2 cellular contexts compared by ENCODE assay signal in the genomic region with DNA sequence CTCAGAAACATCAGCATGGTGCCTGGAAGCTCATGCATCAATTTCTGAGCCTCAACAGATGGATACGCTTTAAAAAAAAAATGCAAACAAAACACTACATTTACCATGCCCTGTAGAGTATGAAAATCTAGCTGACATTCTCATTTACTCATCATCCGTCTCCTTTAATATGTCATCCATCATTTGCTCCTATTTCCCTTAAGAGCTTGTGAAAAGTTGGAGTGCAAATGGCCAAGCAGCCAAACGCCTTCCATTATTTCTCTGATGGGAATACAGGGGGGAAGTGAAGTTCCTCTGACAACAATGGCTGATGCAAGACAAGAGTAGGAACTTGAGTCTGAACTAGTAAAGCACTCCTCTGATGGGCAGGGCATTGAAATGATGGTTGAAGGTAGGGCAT.
TF ChIP-seq lines count a peak whose summit lies in the region.

No MANE protein-coding gene starts in this region.

TF ChIP-seq in A549, 52 proteins besides CTCF, POLR2A, EP300 and RAD21 (continued from another document):
- TF ChIP-seq, protein P1, sequence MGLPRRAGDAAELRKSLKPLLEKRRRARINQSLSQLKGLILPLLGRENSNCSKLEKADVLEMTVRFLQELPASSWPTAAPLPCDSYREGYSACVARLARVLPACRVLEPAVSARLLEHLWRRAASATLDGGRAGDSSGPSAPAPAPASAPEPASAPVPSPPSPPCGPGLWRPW (IDR thresholded peaks at IDR 0.05), result no peak
- TF ChIP-seq HEYL (CRISPR knock-in tag; IDR thresholded peaks at IDR 0.05) (no peak), GATA3 (IDR thresholded peaks at IDR 0.05; ENCODE audit: borderline replicate concordance) (no peak), MYC (IDR thresholded peaks at IDR 0.05; ENCODE audit: borderline replicate concordance, low read length) (no peak), ZFP36 (IDR thresholded peaks at IDR 0.05; ENCODE audit: borderline replicate concordance, partially characterized antibody) (no peak)
- TF ChIP-seq, protein P2, sequence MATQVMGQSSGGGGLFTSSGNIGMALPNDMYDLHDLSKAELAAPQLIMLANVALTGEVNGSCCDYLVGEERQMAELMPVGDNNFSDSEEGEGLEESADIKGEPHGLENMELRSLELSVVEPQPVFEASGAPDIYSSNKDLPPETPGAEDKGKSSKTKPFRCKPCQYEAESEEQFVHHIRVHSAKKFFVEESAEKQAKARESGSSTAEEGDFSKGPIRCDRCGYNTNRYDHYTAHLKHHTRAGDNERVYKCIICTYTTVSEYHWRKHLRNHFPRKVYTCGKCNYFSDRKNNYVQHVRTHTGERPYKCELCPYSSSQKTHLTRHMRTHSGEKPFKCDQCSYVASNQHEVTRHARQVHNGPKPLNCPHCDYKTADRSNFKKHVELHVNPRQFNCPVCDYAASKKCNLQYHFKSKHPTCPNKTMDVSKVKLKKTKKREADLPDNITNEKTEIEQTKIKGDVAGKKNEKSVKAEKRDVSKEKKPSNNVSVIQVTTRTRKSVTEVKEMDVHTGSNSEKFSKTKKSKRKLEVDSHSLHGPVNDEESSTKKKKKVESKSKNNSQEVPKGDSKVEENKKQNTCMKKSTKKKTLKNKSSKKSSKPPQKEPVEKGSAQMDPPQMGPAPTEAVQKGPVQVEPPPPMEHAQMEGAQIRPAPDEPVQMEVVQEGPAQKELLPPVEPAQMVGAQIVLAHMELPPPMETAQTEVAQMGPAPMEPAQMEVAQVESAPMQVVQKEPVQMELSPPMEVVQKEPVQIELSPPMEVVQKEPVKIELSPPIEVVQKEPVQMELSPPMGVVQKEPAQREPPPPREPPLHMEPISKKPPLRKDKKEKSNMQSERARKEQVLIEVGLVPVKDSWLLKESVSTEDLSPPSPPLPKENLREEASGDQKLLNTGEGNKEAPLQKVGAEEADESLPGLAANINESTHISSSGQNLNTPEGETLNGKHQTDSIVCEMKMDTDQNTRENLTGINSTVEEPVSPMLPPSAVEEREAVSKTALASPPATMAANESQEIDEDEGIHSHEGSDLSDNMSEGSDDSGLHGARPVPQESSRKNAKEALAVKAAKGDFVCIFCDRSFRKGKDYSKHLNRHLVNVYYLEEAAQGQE (IDR thresholded peaks at IDR 0.05), result no peak

TF ChIP-seq in H1, 55 proteins besides CTCF, POLR2A, EP300 and RAD21 (continued from another document):
- TF ChIP-seq, protein P3, sequence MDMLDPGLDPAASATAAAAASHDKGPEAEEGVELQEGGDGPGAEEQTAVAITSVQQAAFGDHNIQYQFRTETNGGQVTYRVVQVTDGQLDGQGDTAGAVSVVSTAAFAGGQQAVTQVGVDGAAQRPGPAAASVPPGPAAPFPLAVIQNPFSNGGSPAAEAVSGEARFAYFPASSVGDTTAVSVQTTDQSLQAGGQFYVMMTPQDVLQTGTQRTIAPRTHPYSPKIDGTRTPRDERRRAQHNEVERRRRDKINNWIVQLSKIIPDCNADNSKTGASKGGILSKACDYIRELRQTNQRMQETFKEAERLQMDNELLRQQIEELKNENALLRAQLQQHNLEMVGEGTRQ (IDR thresholded peaks at IDR 0.05; ENCODE audit: low read length), result no peak
- TF ChIP-seq MAFK (IDR thresholded peaks at IDR 0.05; ENCODE audit: low read depth, low read length), result no peak
- TF ChIP-seq NRF1 (IDR thresholded peaks at IDR 0.05; ENCODE audit: low read depth, low read length), result no peak
- TF ChIP-seq SIRT6 (IDR thresholded peaks at IDR 0.05; ENCODE audit: low read length), result no peak
- no peak for TF ChIP-seq POLR2AphosphoS5 (IDR thresholded peaks at IDR 0.05; ENCODE audit: low read depth, low read length)
- no peak for TF ChIP-seq TCF12 (IDR thresholded peaks at IDR 0.05; ENCODE audit: low read depth, low read length)
- TF ChIP-seq PHF8 (conservative IDR thresholded peaks at IDR 0.05; ENCODE audit: low read depth, low read length), result no peak
- TF ChIP-seq CBX5 (IDR thresholded peaks at IDR 0.05; ENCODE audit: low read depth, low read length), result no peak
- no peak for TF ChIP-seq CTBP2 (IDR thresholded peaks at IDR 0.05; ENCODE audit: borderline replicate concordance, insufficient read depth, insufficient read length, low read length)
- TF ChIP-seq RNF2 (IDR thresholded peaks at IDR 0.05; ENCODE audit: borderline replicate concordance, low read depth, low read length, missing control alignments, poor library complexity, severe bottlenecking), result no peak
- TF ChIP-seq, protein P4, sequence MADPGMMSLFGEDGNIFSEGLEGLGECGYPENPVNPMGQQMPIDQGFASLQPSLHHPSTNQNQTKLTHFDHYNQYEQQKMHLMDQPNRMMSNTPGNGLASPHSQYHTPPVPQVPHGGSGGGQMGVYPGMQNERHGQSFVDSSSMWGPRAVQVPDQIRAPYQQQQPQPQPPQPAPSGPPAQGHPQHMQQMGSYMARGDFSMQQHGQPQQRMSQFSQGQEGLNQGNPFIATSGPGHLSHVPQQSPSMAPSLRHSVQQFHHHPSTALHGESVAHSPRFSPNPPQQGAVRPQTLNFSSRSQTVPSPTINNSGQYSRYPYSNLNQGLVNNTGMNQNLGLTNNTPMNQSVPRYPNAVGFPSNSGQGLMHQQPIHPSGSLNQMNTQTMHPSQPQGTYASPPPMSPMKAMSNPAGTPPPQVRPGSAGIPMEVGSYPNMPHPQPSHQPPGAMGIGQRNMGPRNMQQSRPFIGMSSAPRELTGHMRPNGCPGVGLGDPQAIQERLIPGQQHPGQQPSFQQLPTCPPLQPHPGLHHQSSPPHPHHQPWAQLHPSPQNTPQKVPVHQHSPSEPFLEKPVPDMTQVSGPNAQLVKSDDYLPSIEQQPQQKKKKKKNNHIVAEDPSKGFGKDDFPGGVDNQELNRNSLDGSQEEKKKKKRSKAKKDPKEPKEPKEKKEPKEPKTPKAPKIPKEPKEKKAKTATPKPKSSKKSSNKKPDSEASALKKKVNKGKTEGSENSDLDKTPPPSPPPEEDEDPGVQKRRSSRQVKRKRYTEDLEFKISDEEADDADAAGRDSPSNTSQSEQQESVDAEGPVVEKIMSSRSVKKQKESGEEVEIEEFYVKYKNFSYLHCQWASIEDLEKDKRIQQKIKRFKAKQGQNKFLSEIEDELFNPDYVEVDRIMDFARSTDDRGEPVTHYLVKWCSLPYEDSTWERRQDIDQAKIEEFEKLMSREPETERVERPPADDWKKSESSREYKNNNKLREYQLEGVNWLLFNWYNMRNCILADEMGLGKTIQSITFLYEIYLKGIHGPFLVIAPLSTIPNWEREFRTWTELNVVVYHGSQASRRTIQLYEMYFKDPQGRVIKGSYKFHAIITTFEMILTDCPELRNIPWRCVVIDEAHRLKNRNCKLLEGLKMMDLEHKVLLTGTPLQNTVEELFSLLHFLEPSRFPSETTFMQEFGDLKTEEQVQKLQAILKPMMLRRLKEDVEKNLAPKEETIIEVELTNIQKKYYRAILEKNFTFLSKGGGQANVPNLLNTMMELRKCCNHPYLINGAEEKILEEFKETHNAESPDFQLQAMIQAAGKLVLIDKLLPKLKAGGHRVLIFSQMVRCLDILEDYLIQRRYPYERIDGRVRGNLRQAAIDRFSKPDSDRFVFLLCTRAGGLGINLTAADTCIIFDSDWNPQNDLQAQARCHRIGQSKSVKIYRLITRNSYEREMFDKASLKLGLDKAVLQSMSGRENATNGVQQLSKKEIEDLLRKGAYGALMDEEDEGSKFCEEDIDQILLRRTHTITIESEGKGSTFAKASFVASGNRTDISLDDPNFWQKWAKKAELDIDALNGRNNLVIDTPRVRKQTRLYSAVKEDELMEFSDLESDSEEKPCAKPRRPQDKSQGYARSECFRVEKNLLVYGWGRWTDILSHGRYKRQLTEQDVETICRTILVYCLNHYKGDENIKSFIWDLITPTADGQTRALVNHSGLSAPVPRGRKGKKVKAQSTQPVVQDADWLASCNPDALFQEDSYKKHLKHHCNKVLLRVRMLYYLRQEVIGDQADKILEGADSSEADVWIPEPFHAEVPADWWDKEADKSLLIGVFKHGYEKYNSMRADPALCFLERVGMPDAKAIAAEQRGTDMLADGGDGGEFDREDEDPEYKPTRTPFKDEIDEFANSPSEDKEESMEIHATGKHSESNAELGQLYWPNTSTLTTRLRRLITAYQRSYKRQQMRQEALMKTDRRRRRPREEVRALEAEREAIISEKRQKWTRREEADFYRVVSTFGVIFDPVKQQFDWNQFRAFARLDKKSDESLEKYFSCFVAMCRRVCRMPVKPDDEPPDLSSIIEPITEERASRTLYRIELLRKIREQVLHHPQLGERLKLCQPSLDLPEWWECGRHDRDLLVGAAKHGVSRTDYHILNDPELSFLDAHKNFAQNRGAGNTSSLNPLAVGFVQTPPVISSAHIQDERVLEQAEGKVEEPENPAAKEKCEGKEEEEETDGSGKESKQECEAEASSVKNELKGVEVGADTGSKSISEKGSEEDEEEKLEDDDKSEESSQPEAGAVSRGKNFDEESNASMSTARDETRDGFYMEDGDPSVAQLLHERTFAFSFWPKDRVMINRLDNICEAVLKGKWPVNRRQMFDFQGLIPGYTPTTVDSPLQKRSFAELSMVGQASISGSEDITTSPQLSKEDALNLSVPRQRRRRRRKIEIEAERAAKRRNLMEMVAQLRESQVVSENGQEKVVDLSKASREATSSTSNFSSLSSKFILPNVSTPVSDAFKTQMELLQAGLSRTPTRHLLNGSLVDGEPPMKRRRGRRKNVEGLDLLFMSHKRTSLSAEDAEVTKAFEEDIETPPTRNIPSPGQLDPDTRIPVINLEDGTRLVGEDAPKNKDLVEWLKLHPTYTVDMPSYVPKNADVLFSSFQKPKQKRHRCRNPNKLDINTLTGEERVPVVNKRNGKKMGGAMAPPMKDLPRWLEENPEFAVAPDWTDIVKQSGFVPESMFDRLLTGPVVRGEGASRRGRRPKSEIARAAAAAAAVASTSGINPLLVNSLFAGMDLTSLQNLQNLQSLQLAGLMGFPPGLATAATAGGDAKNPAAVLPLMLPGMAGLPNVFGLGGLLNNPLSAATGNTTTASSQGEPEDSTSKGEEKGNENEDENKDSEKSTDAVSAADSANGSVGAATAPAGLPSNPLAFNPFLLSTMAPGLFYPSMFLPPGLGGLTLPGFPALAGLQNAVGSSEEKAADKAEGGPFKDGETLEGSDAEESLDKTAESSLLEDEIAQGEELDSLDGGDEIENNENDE (IDR thresholded peaks at IDR 0.05; ENCODE audit: insufficient replicate concordance, low read length), result no peak
- no peak for TF ChIP-seq KDM5A (IDR thresholded peaks at IDR 0.05; ENCODE audit: low read length)
